Comparison of ENCODE assay signal across 18 cellular contexts in the genomic region with DNA sequence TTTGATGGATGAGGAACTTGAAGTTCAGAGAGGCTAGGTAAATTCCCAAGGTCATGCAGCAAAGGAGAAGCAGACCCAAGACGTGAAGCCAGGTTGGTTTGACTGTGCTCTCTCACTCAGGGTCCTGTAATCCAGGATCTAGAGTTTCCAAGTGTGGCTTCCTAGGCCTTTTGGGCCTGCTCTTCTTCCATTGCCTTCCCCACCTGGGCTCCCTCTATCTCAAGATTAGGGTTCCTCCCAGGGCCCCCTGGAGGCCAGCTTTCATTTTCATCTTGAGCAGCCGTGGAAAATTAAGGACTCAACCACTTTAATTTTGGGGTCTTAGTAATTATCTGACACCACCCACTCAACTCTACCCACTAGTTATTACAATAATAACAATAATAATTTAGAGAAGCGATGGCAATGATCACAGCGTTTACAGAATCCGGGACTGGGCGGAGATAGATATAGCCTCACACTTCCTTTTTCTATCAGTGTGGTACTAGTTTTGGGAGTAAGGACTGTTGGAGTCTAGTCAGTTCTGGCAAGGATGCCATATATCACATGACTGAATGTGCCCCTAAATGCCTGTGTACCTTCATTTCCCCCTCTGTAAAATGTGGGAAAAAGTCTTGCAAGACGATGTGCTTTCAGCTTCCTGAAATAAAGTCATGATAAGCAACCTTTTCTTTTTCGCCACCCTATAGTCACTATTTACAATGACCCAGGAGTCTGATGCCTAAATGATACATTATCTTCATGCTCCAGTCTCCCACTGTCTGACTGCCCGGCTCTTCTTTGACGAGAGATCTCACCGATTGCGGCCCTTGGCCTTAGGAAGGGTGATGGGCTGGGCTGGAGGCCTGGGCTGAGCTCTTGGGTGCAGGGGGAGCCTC. TPM values are rescaled to one million over a fixed set of nuclear protein-coding genes. Genes with fewer than 3 reads are reported as not detected.
A peak's percentile ranks its signal among the peaks of the same experiment; 100 is the strongest.
DNase-seq lines count a peak whose midpoint lies in the region; ATAC-seq and TF ChIP-seq lines count a peak whose summit lies in the region.
"Had no signal": no experiment of that assay in that cellular context is flagged by ENCODE, and none has a peak within 500 bp of the region (broad histone marks: within the 10 kb centered on the region; RNA-seq: fewer than 3 reads in every experiment).

No MANE protein-coding gene starts in this region.

- H4K91ac ChIP-seq in trophoblast cell (ENCODE audit: low read depth, low read length) = no peak overlapping the region

- H3K4me1 ChIP-seq in GM23338 (ENCODE audit: insufficient read depth) = no peaks in the 10 kb centered on the region
- H3K4me1 ChIP-seq in OCI-LY7 (ENCODE audit: insufficient read depth, low read length, poor library complexity, severe bottlenecking) = no peaks in the 10 kb centered on the region
- H3K4me1 ChIP-seq in trophoblast cell (ENCODE audit: control insufficient read depth in 1 of 2, insufficient read depth in 2 of 2, low read length in 2 of 2) = peaks cover 21 to 30% of the 10 kb centered on the region in 2 experiments

- no peak overlapping the region for H3K27ac ChIP-seq in GM23338 (ENCODE audit: low read depth)
- H3K27ac ChIP-seq in OCI-LY7 (ENCODE audit: low read depth, low read length, poor library complexity, severe bottlenecking) = no peak overlapping the region
- no peak overlapping the region for H3K27ac ChIP-seq in coronary artery
- no peak overlapping the region for H3K27ac ChIP-seq in trophoblast cell (ENCODE audit: low read depth, low read length)
- H3K27ac ChIP-seq in caudate nucleus (ENCODE audit: low read depth, low read length) = no peak overlapping the region
- H3K27ac ChIP-seq: BLaER1 treated with 17β-estradiol and CSF1 and Interleukin-3, amounts not matched to agents 10 nM and 100 nM; body of pancreas had no signal

- no peak overlapping the region for H3K4ac ChIP-seq in trophoblast cell (ENCODE audit: low read depth, low read length)

- H2AK5ac ChIP-seq in trophoblast cell (ENCODE audit: low read length) = no peak overlapping the region

- H3K9me2 ChIP-seq in GM23338 (ENCODE audit: insufficient read depth) (no peaks in the 10 kb centered on the region), OCI-LY7 (ENCODE audit: insufficient read depth, low read length) (no peaks in the 10 kb centered on the region)

- H4K20me1 ChIP-seq in GM23338 (replicated peaks; ENCODE audit: insufficient read depth) (no peaks in the 10 kb centered on the region), OCI-LY7 (ENCODE audit: insufficient read depth, low read length) (no peaks in the 10 kb centered on the region)
- H4K20me1 ChIP-seq: BLaER1 treated with 17β-estradiol and CSF1 and Interleukin-3, amounts not matched to agents 10 nM and 100 nM had no signal

- H3K4me3 Mint-ChIP-seq in GM23338 (no peak overlapping the region), progenitor cell of endocrine pancreas (ENCODE audit: low read depth) (no peak overlapping the region), osteocyte (ENCODE audit: unreplicated experiment) (no peak overlapping the region)
- no peak overlapping the region for H3K4me3 Mint-ChIP-seq in activated CD4-positive, alpha-beta memory T cell treated with anti-CD3 and anti-CD28 coated beads, Interleukin-2, amount 10 ng/mL, durations not matched to agents 7 days and 5 days
- H3K4me3 Mint-ChIP-seq: stimulated activated naive B cell treated with anti-CD40 and anti-IgM and Interleukin-4, amounts not matched to agents 10 μg/mL and 1 μg/mL and 100 μg/mL, for 72 hours had no signal

- H2BK120ac ChIP-seq in trophoblast cell (ENCODE audit: insufficient read depth, low read length, poor library complexity) = peak overlapping the region; percentile 6

- H3K23ac ChIP-seq in trophoblast cell (ENCODE audit: low read length) = no peak overlapping the region

- H3K14ac ChIP-seq in trophoblast cell (ENCODE audit: low read length) = no peak overlapping the region

- peak; percentile 59 for DNase-seq in GM23338 (ENCODE audit: low spot score)
- DNase-seq in OCI-LY7 (ENCODE audit: low spot score) = no peak
- peak; percentile 26 for DNase-seq in coronary artery (ENCODE audit: low spot score)
- no peak for DNase-seq in trophoblast cell
- DNase-seq in activated CD4-positive, alpha-beta memory T cell treated with anti-CD3 and anti-CD28 coated beads, Interleukin-2, amount 10 ng/mL, durations not matched to agents 7 days and 5 days = no peak
- no peak for DNase-seq in caudate nucleus (lab: John Stamatoyannopoulos, UW)
- DNase-seq in progenitor cell of endocrine pancreas (ENCODE audit: low spot score, unreplicated experiment) = no peak
- DNase-seq in osteocyte (ENCODE audit: extremely low spot score, unreplicated experiment) = no peak
- DNase-seq: activated gamma-delta T cell; DND-41; effector memory CD4-positive, alpha-beta T cell; foreskin fibroblast; GOT3; IMR-90; NCI-H1092 treated with DMSO at 0.1 percent for 48 hours; stimulated activated naive B cell treated with anti-CD40 and anti-IgM and Interleukin-4, amounts not matched to agents 10 μg/mL and 1 μg/mL and 100 μg/mL, for 72 hours had no signal

- peaks cover 13% of the 10 kb centered on the region for H3K27me3 Mint-ChIP-seq in GM23338 (ENCODE audit: insufficient read depth, low read depth, poor library complexity)
- H3K27me3 Mint-ChIP-seq in activated CD4-positive, alpha-beta memory T cell treated with anti-CD3 and anti-CD28 coated beads, Interleukin-2, amount 10 ng/mL, durations not matched to agents 7 days and 5 days = peaks cover 3% of the 10 kb centered on the region
- peaks cover 34% of the 10 kb centered on the region for H3K27me3 Mint-ChIP-seq in progenitor cell of endocrine pancreas
- peaks cover 4% of the 10 kb centered on the region for H3K27me3 Mint-ChIP-seq in osteocyte (ENCODE audit: unreplicated experiment)

- no peak overlapping the region for H3K18ac ChIP-seq in trophoblast cell (ENCODE audit: low read length)

- no peak overlapping the region for H3K4me2 ChIP-seq in GM23338
- no peak overlapping the region for H3K4me2 ChIP-seq in OCI-LY7 (ENCODE audit: low read length)
- H3K4me2 ChIP-seq in trophoblast cell (ENCODE audit: low read length) = no peak overlapping the region

- no peaks in the 10 kb centered on the region for H3K36me3 ChIP-seq in GM23338 (ENCODE audit: insufficient read depth)
- H3K36me3 ChIP-seq in OCI-LY7 (ENCODE audit: insufficient read depth, low read length) = no peaks in the 10 kb centered on the region
- no peaks in the 10 kb centered on the region for H3K36me3 ChIP-seq in trophoblast cell (ENCODE audit: control insufficient read depth in 1 of 2, insufficient read depth in 2 of 2, low read length in 2 of 2)
- H3K36me3 ChIP-seq: BLaER1 treated with 17β-estradiol and CSF1 and Interleukin-3, amounts not matched to agents 10 nM and 100 nM had no signal

- H4K8ac ChIP-seq in trophoblast cell (ENCODE audit: low read depth, low read length) = no peak overlapping the region

- no peak overlapping the region for H2AFZ ChIP-seq in GM23338
- no peak overlapping the region for H2AFZ ChIP-seq in OCI-LY7 (ENCODE audit: low read length)
- no peak overlapping the region for H2AFZ ChIP-seq in trophoblast cell (ENCODE audit: insufficient read depth, low read length, poor library complexity)

- TF ChIP-seq CTCF in GM23338 (conservative IDR thresholded peaks at IDR 0.05; ENCODE audit: low read depth in 2 of 2) (peak; percentile 38 to 43), OCI-LY7 (conservative IDR thresholded peaks at IDR 0.05; ENCODE audit: low read length) (peak; percentile 49), coronary artery (IDR thresholded peaks at IDR 0.05) (no peak), progenitor cell of endocrine pancreas (IDR thresholded peaks at IDR 0.05; ENCODE audit: unreplicated experiment) (no peak), osteocyte (IDR thresholded peaks at IDR 0.05) (no peak)

- CTCF ChIA-PET in OCI-LY7 (lab: Charles Lee; ENCODE audit: unreplicated experiment) = no interaction called here
- CTCF ChIA-PET in activated CD4-positive, alpha-beta memory T cell treated with anti-CD3 and anti-CD28 coated beads, Interleukin-2, amount 10 ng/mL, durations not matched to agents 7 days and 5 days (lab: Charles Lee) = interaction anchor here (0.6 to 2.8 kb wide), 3 partner anchors 9 to 181 kb away, joined by 3 to 15 read pairs (median 5); partner anchors contain the start of gene EPHB3

- no peak overlapping the region for H3K9ac ChIP-seq in trophoblast cell (ENCODE audit: low read length)
- H3K9ac ChIP-seq: BLaER1 treated with 17β-estradiol and CSF1 and Interleukin-3, amounts not matched to agents 10 nM and 100 nM had no signal

- H3K36me3 Mint-ChIP-seq in GM23338 (ENCODE audit: low read depth) (no peaks in the 10 kb centered on the region), progenitor cell of endocrine pancreas (ENCODE audit: insufficient read depth) (no peaks in the 10 kb centered on the region), osteocyte (ENCODE audit: unreplicated experiment) (no peaks in the 10 kb centered on the region)
- no peaks in the 10 kb centered on the region for H3K36me3 Mint-ChIP-seq in activated CD4-positive, alpha-beta memory T cell treated with anti-CD3 and anti-CD28 coated beads, Interleukin-2, amount 10 ng/mL, durations not matched to agents 7 days and 5 days (ENCODE audit: low read depth)
- H3K36me3 Mint-ChIP-seq: stimulated activated naive B cell treated with anti-CD40 and anti-IgM and Interleukin-4, amounts not matched to agents 10 μg/mL and 1 μg/mL and 100 μg/mL, for 72 hours had no signal

- H2BK12ac ChIP-seq in trophoblast cell (ENCODE audit: low read length) = no peak overlapping the region

- intact Hi-C loops in OCI-LY7 (cut with micrococcal nuclease; ENCODE audit: unreplicated experiment) = no loop called here

- no peaks in the 10 kb centered on the region for H3K27me3 ChIP-seq in GM23338 (ENCODE audit: insufficient read depth)
- H3K27me3 ChIP-seq in trophoblast cell (ENCODE audit: insufficient read depth, low read length) = no peaks in the 10 kb centered on the region
- H3K27me3 ChIP-seq: BLaER1 treated with 17β-estradiol and CSF1 and Interleukin-3, amounts not matched to agents 10 nM and 100 nM; body of pancreas had no signal

- peak; percentile 46 for ATAC-seq in GM23338
- ATAC-seq: body of pancreas; stimulated activated naive B cell treated with anti-CD40 and anti-IgM and Interleukin-4, amounts not matched to agents 10 μg/mL and 1 μg/mL and 100 μg/mL, for 72 hours had no signal

- H3K27ac Mint-ChIP-seq in GM23338 (no peak overlapping the region), progenitor cell of endocrine pancreas (no peak overlapping the region), osteocyte (ENCODE audit: unreplicated experiment) (no peak overlapping the region)
- no peak overlapping the region for H3K27ac Mint-ChIP-seq in activated CD4-positive, alpha-beta memory T cell treated with anti-CD3 and anti-CD28 coated beads, Interleukin-2, amount 10 ng/mL, durations not matched to agents 7 days and 5 days
- H3K27ac Mint-ChIP-seq: stimulated activated naive B cell treated with anti-CD40 and anti-IgM and Interleukin-4, amounts not matched to agents 10 μg/mL and 1 μg/mL and 100 μg/mL, for 72 hours had no signal

- no peak overlapping the region for H4K12ac ChIP-seq in trophoblast cell (ENCODE audit: low read depth, low read length)

- H3K9me3 ChIP-seq in OCI-LY7 (ENCODE audit: low read length) (no peaks in the 10 kb centered on the region), trophoblast cell (ENCODE audit: insufficient read depth, low read depth, low read length) (no peaks in the 10 kb centered on the region)
- H3K9me3 ChIP-seq: BLaER1 treated with 17β-estradiol and CSF1 and Interleukin-3, amounts not matched to agents 10 nM and 100 nM; body of pancreas had no signal

- BruUV-seq in OCI-LY7 (replicated peaks; lab: Mats Ljungman, UMichigan) = no TSS peak

- no peaks in the 10 kb centered on the region for H3F3A ChIP-seq in GM23338 (replicated peaks; ENCODE audit: low read depth)

- no peak overlapping the region for H2BK5ac ChIP-seq in trophoblast cell (ENCODE audit: low read depth, low read length, poor library complexity)

- H3K9me3 Mint-ChIP-seq in GM23338 = no peaks in the 10 kb centered on the region
- H3K9me3 Mint-ChIP-seq in activated CD4-positive, alpha-beta memory T cell treated with anti-CD3 and anti-CD28 coated beads, Interleukin-2, amount 10 ng/mL, durations not matched to agents 7 days and 5 days = no peaks in the 10 kb centered on the region
- no peaks in the 10 kb centered on the region for H3K9me3 Mint-ChIP-seq in progenitor cell of endocrine pancreas (ENCODE audit: low read depth)
- no peaks in the 10 kb centered on the region for H3K9me3 Mint-ChIP-seq in osteocyte (ENCODE audit: unreplicated experiment)
- H3K9me3 Mint-ChIP-seq: stimulated activated naive B cell treated with anti-CD40 and anti-IgM and Interleukin-4, amounts not matched to agents 10 μg/mL and 1 μg/mL and 100 μg/mL, for 72 hours had no signal

- H3K4me1 Mint-ChIP-seq in GM23338 = peaks cover 21% of the 10 kb centered on the region
- peaks cover 3% of the 10 kb centered on the region for H3K4me1 Mint-ChIP-seq in activated CD4-positive, alpha-beta memory T cell treated with anti-CD3 and anti-CD28 coated beads, Interleukin-2, amount 10 ng/mL, durations not matched to agents 7 days and 5 days
- H3K4me1 Mint-ChIP-seq in progenitor cell of endocrine pancreas (ENCODE audit: low read depth) = no peaks in the 10 kb centered on the region
- peaks cover 22% of the 10 kb centered on the region for H3K4me1 Mint-ChIP-seq in osteocyte (ENCODE audit: unreplicated experiment)

- H3K4me3 ChIP-seq in GM23338 = no peak overlapping the region
- H3K4me3 ChIP-seq in OCI-LY7 (ENCODE audit: low read depth, low read length, poor library complexity, severe bottlenecking) = no peak overlapping the region
- no peak overlapping the region for H3K4me3 ChIP-seq in coronary artery
- no peak overlapping the region for H3K4me3 ChIP-seq in trophoblast cell (ENCODE audit: low read depth, low read length)
- H3K4me3 ChIP-seq: BLaER1 treated with 17β-estradiol and CSF1 and Interleukin-3, amounts not matched to agents 10 nM and 100 nM; body of pancreas had no signal

- H3K79me2 ChIP-seq in GM23338 (replicated peaks; ENCODE audit: insufficient read depth) (no peaks in the 10 kb centered on the region), OCI-LY7 (ENCODE audit: insufficient read depth, low read depth, low read length) (no peaks in the 10 kb centered on the region), trophoblast cell (ENCODE audit: control insufficient read depth, insufficient read depth, low read length, poor library complexity) (no peaks in the 10 kb centered on the region)

- POLR2A ChIA-PET in OCI-LY7 (lab: Charles Lee) = interaction anchor here (1.2 to 1.8 kb wide), 2 partner anchors 10 to 14 kb away, joined by 3 read pairs; no protein-coding TSS in a partner anchor
- POLR2A ChIA-PET in activated CD4-positive, alpha-beta memory T cell treated with anti-CD3 and anti-CD28 coated beads, Interleukin-2, amount 10 ng/mL, durations not matched to agents 7 days and 5 days (lab: Charles Lee) = no interaction called here

- no CpG with 5 or more reads among the region's 12 CpGs for WGBS in trophoblast cell (ENCODE audit: extremely low coverage, insufficient coverage, insufficient read length)

- peaks cover 8% of the 10 kb centered on the region for H3K79me1 ChIP-seq in trophoblast cell (ENCODE audit: low read length)

RNA-seq across cellular contexts. Expression of gene MAGEF1, which starts 30.2 kb away (rescaled TPM):
- total RNA-seq in GM23338 (2014; rRNA removed; shearing (Covaris generic)) = 66.5 and 79.4 TPM in 2 replicates
- 86.6 and 88.7 TPM in 2 replicates for polyA plus RNA-seq in GM23338 (2016; fragmentation: Nextera tagmentation; extraction: Ambion mirVana)
- 29.2 and 33.2 TPM in 2 replicates for total RNA-seq in OCI-LY7 (2014; rRNA removed; shearing (Covaris generic))
- 45.0 and 47.8 TPM in 2 replicates for total RNA-seq in OCI-LY7 (2022)
- polyA plus RNA-seq in trophoblast cell (2013) = 28.9 and 31.1 TPM in 2 replicates
- 1 to 10 TPM; 5.3 to 5.8 TPM for total RNA-seq in activated CD4-positive, alpha-beta memory T cell treated with anti-CD3 and anti-CD28 coated beads, Interleukin-2, amount 10 ng/mL, durations not matched to agents 7 days and 5 days
- total RNA-seq in progenitor cell of endocrine pancreas = 60.1 and 62.7 TPM in 2 replicates
- 47.5 and 48.6 TPM in 2 replicates for total RNA-seq in osteocyte

Comparison
In these comparisons a context has a peak if more than half of its experiments do, and no peak if none do; other contexts are left out.
1. DNase-seq: peak in GM23338 (single experiment) and coronary artery (single experiment); none in OCI-LY7 (single experiment), trophoblast cell (0 of 2), activated CD4-positive, alpha-beta memory T cell treated with anti-CD3 and anti-CD28 coated beads, Interleukin-2, amount 10 ng/mL, durations not matched to agents 7 days and 5 days (single experiment), caudate nucleus (0 of 61), progenitor cell of endocrine pancreas (single experiment) and osteocyte (single experiment).
2. CTCF ChIP-seq: peak in GM23338 (2 of 2) and OCI-LY7 (single experiment); none in coronary artery (single experiment), progenitor cell of endocrine pancreas (single experiment) and osteocyte (single experiment).